In genomic region chr7:114784177-114784576, GRCh38 we compare ENCODE assay signal across 14 cellular contexts.
"Had no signal": no experiment of that assay in that cellular context is flagged by ENCODE, and none has a peak within 500 bp of the region (broad histone marks: within the 10 kb centered on the region; RNA-seq: fewer than 3 reads in every experiment).

No MANE protein-coding gene starts in this region.

- H3K27ac Mint-ChIP-seq: stimulated activated memory B cell treated with anti-CD40 and anti-IgM and Interleukin-4, amounts not matched to agents 10 μg/mL and 1 μg/mL and 100 μg/mL, for 72 hours had no signal

- H3K27me3 Mint-ChIP-seq: stimulated activated memory B cell treated with anti-CD40 and anti-IgM and Interleukin-4, amounts not matched to agents 10 μg/mL and 1 μg/mL and 100 μg/mL, for 72 hours had no signal

- H3K4me3 Mint-ChIP-seq: stimulated activated memory B cell treated with anti-CD40 and anti-IgM and Interleukin-4, amounts not matched to agents 10 μg/mL and 1 μg/mL and 100 μg/mL, for 72 hours had no signal

- H3K36me3 Mint-ChIP-seq: naive thymus-derived CD8-positive, alpha-beta T cell; stimulated activated memory B cell treated with anti-CD40 and anti-IgM and Interleukin-4, amounts not matched to agents 10 μg/mL and 1 μg/mL and 100 μg/mL, for 72 hours had no signal

- ATAC-seq: effector memory CD8-positive, alpha-beta T cell; gastroesophageal sphincter; left lobe of liver; mucosa of descending colon; naive thymus-derived CD8-positive, alpha-beta T cell; psoas muscle; right lobe of liver; stimulated activated memory B cell treated with anti-CD40 and anti-IgM and Interleukin-4, amounts not matched to agents 10 μg/mL and 1 μg/mL and 100 μg/mL, for 72 hours had no signal

- H3K4me1 Mint-ChIP-seq: naive thymus-derived CD8-positive, alpha-beta T cell; stimulated activated memory B cell treated with anti-CD40 and anti-IgM and Interleukin-4, amounts not matched to agents 10 μg/mL and 1 μg/mL and 100 μg/mL, for 72 hours had no signal

- DNase-seq: effector memory CD8-positive, alpha-beta T cell; glutamatergic neuron; islet precursor cell; mucosa of descending colon; naive thymus-derived CD8-positive, alpha-beta T cell; psoas muscle; retina; right lobe of liver; stimulated activated CD4-positive, alpha-beta T cell treated with anti-CD3 and anti-CD28 coated beads, Interleukin-4, amount 100 ng/mL, for 1 hour; stimulated activated CD8-positive, alpha-beta memory T cell treated with anti-CD3 and anti-CD28 coated beads, Interleukin-4, amount 100 ng/mL, for 48 hours; trophoblast cell had no signal

- H3K9me3 Mint-ChIP-seq: effector memory CD8-positive, alpha-beta T cell; stimulated activated memory B cell treated with anti-CD40 and anti-IgM and Interleukin-4, amounts not matched to agents 10 μg/mL and 1 μg/mL and 100 μg/mL, for 72 hours had no signal
